Comparison of ENCODE assay signal across 15 cellular contexts in genomic region chr10:11810313-11810766, GRCh38. TPM values are rescaled to one million over a fixed set of nuclear protein-coding genes. Genes with fewer than 3 reads are reported as not detected.
A peak's percentile ranks its signal among the peaks of the same experiment; 100 is the strongest.
DNase-seq lines count a peak whose midpoint lies in the region; ATAC-seq and TF ChIP-seq lines count a peak whose summit lies in the region.
"Had no signal": no experiment of that assay in that cellular context is flagged by ENCODE, and none has a peak within 500 bp of the region (broad histone marks: within the 10 kb centered on the region; RNA-seq: fewer than 3 reads in every experiment).

No MANE protein-coding gene starts in this region.

- H3K27me3 ChIP-seq in A673 (replicated peaks; ENCODE audit: insufficient read depth, low read depth, low read length, poor library complexity), result no peaks in the 10 kb centered on the region
- H3K27me3 ChIP-seq in MG63, result no peaks in the 10 kb centered on the region
- H3K27me3 ChIP-seq in left lung, result no peaks in the 10 kb centered on the region
- H3K27me3 ChIP-seq in vagina, result no peaks in the 10 kb centered on the region
- H3K27me3 ChIP-seq: upper lobe of left lung had no signal

- no TSS peak for BruUV-seq in A673 (replicated peaks; lab: Mats Ljungman, UMichigan)

- ATAC-seq in left lung (peak; percentile 36), HG03439 (IDR thresholded peaks at IDR 0.05; ENCODE audit: unreplicated experiment) (no peak)
- ATAC-seq: effector memory CD8-positive, alpha-beta T cell had no signal

- POLR2A ChIA-PET in A673 (lab: Charles Lee; ENCODE audit: low non-redundant PET), result interaction anchor here (1.0 kb wide), 1 partner anchor 11 kb away, joined by 4 read pairs; no protein-coding TSS in a partner anchor

- H3K36me3 ChIP-seq in A673 (ENCODE audit: insufficient read depth, low read length, poor library complexity, severe bottlenecking), result no peaks in the 10 kb centered on the region
- H3K36me3 ChIP-seq in MG63, result no peaks in the 10 kb centered on the region
- no peaks in the 10 kb centered on the region for H3K36me3 ChIP-seq in left lung
- H3K36me3 ChIP-seq in vagina, result no peaks in the 10 kb centered on the region
- H3K36me3 ChIP-seq: upper lobe of left lung had no signal

- no peak overlapping the region for H3K4me3 ChIP-seq in A673 (ENCODE audit: low read depth, low read length, poor library complexity, severe bottlenecking)
- H3K4me3 ChIP-seq in MG63, result no peak overlapping the region
- no peak overlapping the region for H3K4me3 ChIP-seq in choroid plexus epithelial cell (ENCODE audit: low read depth, low read length)
- no peak overlapping the region for H3K4me3 ChIP-seq in left lung
- no peak overlapping the region for H3K4me3 ChIP-seq in vagina
- H3K4me3 ChIP-seq: upper lobe of left lung had no signal

- no peak for TF ChIP-seq CTCF in A673 (conservative IDR thresholded peaks at IDR 0.05; ENCODE audit: low read depth, low read length)
- no peak for TF ChIP-seq CTCF in choroid plexus epithelial cell (conservative IDR thresholded peaks at IDR 0.05; ENCODE audit: low read depth, low read length)
- TF ChIP-seq CTCF in left lung (IDR thresholded peaks at IDR 0.05), result no peak
- no peak for TF ChIP-seq CTCF in vagina (IDR thresholded peaks at IDR 0.05)

- intact Hi-C loops in A673 (cut with micrococcal nuclease; ENCODE audit: unreplicated experiment) (no loop called here), left lung (cut with DNase I) (no loop called here), vagina (cut with DNase I) (no loop called here)

- H3K27ac ChIP-seq in A673 (ENCODE audit: low read depth, low read length, poor library complexity, severe bottlenecking) (peak overlapping the region; percentile 38), left lung (no peak overlapping the region), vagina (no peak overlapping the region)
- H3K27ac ChIP-seq: parathyroid adenoma, upper lobe of left lung had no signal

- no peaks in the 10 kb centered on the region for H3K9me3 ChIP-seq in A673 (ENCODE audit: low read depth, low read length, poor library complexity, severe bottlenecking)
- no peaks in the 10 kb centered on the region for H3K9me3 ChIP-seq in MG63
- no peaks in the 10 kb centered on the region for H3K9me3 ChIP-seq in left lung
- no peaks in the 10 kb centered on the region for H3K9me3 ChIP-seq in vagina
- H3K9me3 ChIP-seq: upper lobe of left lung had no signal

- peaks cover 51% of the 10 kb centered on the region for H3K4me1 ChIP-seq in A673 (ENCODE audit: insufficient read depth, low read length, poor library complexity, severe bottlenecking)
- peaks cover 0 to 7% of the 10 kb centered on the region in 2 donors for H3K4me1 ChIP-seq in left lung
- H3K4me1 ChIP-seq in vagina, result no peaks in the 10 kb centered on the region
- H3K4me1 ChIP-seq: parathyroid adenoma had no signal

- CTCF ChIA-PET in A673 (lab: Charles Lee), result no interaction called here

- no peak for TF ChIP-seq POLR2A in vagina (IDR thresholded peaks at IDR 0.05)

- DNase-seq in A673 (ENCODE audit: low spot score) (no peak), MG63 (peak; percentile 46), choroid plexus epithelial cell (ENCODE audit: low read depth) (peak; percentile 77), left lung (no peak), vagina (ENCODE audit: extremely low spot score in 2 of 2) (no peak), NCI-H1930 (lab: John Stamatoyannopoulos, UW) (no peak), HT-29 (ENCODE audit: low spot score) (no peak)
- DNase-seq: ACHN; activated CD8-positive, alpha-beta memory T cell treated with anti-CD3 and anti-CD28 coated beads, Interleukin-2, amount 50 U/mL, for 4 hours; activated naive CD8-positive, alpha-beta T cell treated with anti-CD3 and anti-CD28 coated beads for 36 hours; effector memory CD8-positive, alpha-beta T cell; stimulated activated CD8-positive, alpha-beta memory T cell treated with anti-CD3 and anti-CD28 coated beads, Interleukin-4, amount 100 ng/mL, for 48 hours had no signal

RNA-seq across cellular contexts. Expression of gene PROSER2, which starts 12.8 kb away (rescaled TPM):
- total RNA-seq in A673 (2021), result 37.1 and 40.4 TPM in 2 replicates
- total RNA-seq in MG63 (2014; rRNA removed; shearing (Covaris generic); ENCODE audit: low replicate concordance), result 2.1 and 3.5 TPM in 2 replicates
- 10 to 100 TPM; 12.8 to 14.8 TPM for total RNA-seq in left lung
- total RNA-seq in vagina, result 8.1 TPM
- total RNA-seq in HT-29 (2014; rRNA removed; shearing (Covaris generic)), result 56.9 and 58.8 TPM in 2 replicates

Comparison
In these comparisons a context has a peak if more than half of its experiments do, and no peak if none do; other contexts are left out.
1. DNase-seq: peak in MG63 (single experiment) and choroid plexus epithelial cell (single experiment); none in A673 (single experiment), left lung (0 of 2), vagina (0 of 2), NCI-H1930 (0 of 2) and HT-29 (single experiment).